In genomic region chr5:103208460-103208859, GRCh38 we compare ENCODE assay signal across 19 cellular contexts.
"Had no signal": no experiment of that assay in that cellular context is flagged by ENCODE, and none has a peak within 500 bp of the region (broad histone marks: within the 10 kb centered on the region; RNA-seq: fewer than 3 reads in every experiment).

No MANE protein-coding gene starts in this region.

- H3K4me3 Mint-ChIP-seq: activated CD8-positive, alpha-beta T cell treated with anti-CD3 and anti-CD28 coated beads, Interleukin-2, amount 10 ng/mL, durations not matched to agents 7 days and 5 days; activated naive CD4-positive, alpha-beta T cell treated with anti-CD3 and anti-CD28 coated beads for 36 hours; activated T-helper 1 cell treated with anti-CD3 and anti-CD28 coated beads, Interleukin-12 subunit alpha, Interleukin-12 subunit beta, Interleukin-2, Interleukin-4 antibody, amounts not matched to agents 30 ng/mL and 10 ng/mL and 1 ng/mL, durations not matched to agents 14 hours and 24 hours and 36 hours; brain had no signal

- H3K27me3 ChIP-seq: gastroesophageal sphincter, heart right ventricle, pancreas, upper lobe of right lung had no signal

- H3K9me3 Mint-ChIP-seq: activated naive CD4-positive, alpha-beta T cell treated with anti-CD3 and anti-CD28 coated beads for 36 hours had no signal

- H3K4me1 Mint-ChIP-seq: brain had no signal

- H3K4me1 ChIP-seq: gastroesophageal sphincter, pancreas, upper lobe of right lung had no signal

- H3K27ac ChIP-seq: gastroesophageal sphincter, pancreas, upper lobe of right lung had no signal

- DNase-seq: activated CD4-positive, alpha-beta T cell treated with anti-CD3 and anti-CD28 coated beads for 4 hours; activated CD8-positive, alpha-beta memory T cell treated with anti-CD3 and anti-CD28 coated beads, Interleukin-2, amount 50 U/mL, for 48 hours; activated CD8-positive, alpha-beta T cell treated with anti-CD3 and anti-CD28 coated beads, Interleukin-2, amount 10 ng/mL, durations not matched to agents 7 days and 5 days; activated naive CD4-positive, alpha-beta T cell treated with anti-CD3 and anti-CD28 coated beads for 36 hours; central memory CD4-positive, alpha-beta T cell; cortex of kidney; effector memory CD4-positive, alpha-beta T cell; heart right ventricle; midbrain; pancreas; SHP77 treated with DMSO at 0.1 percent for 48 hours; stimulated activated CD4-positive, alpha-beta T cell treated with anti-CD3 and anti-CD28 coated beads, Interleukin-2, amount 100 ng/mL, for 48 hours; stimulated activated naive CD4-positive, alpha-beta T cell treated with Interleukin-2 at 50 U/mL for 16 hours; upper lobe of right lung had no signal

- H3K4me3 ChIP-seq: gastroesophageal sphincter, heart right ventricle, lung, pancreas, upper lobe of right lung had no signal

- H3K27me3 Mint-ChIP-seq: brain had no signal

- H3K27ac Mint-ChIP-seq: activated naive CD4-positive, alpha-beta T cell treated with anti-CD3 and anti-CD28 coated beads for 36 hours; brain had no signal

- ATAC-seq: gastroesophageal sphincter, pancreas, SK-N-SH treated with all-trans-retinoic acid at 6 μM for 48 hours, upper lobe of right lung had no signal
